Comparison of ENCODE assay signal across 24 cellular contexts in genomic region chr2:10631405-10631804, GRCh38. TPM values are rescaled to one million over a fixed set of nuclear protein-coding genes. Genes with fewer than 3 reads are reported as not detected.
DNase-seq lines count a peak whose midpoint lies in the region; ATAC-seq, FAIRE-seq and TF ChIP-seq lines count a peak whose summit lies in the region.
"Had no signal": no experiment of that assay in that cellular context is flagged by ENCODE, and none has a peak within 500 bp of the region (broad histone marks: within the 10 kb centered on the region; RNA-seq: fewer than 3 reads in every experiment).

No MANE protein-coding gene starts in this region.

- H3K27ac Mint-ChIP-seq in nephron progenitor cell: peak overlapping the region; percentile 21
- H3K27ac Mint-ChIP-seq: CD14-positive monocyte; CD4-positive, alpha-beta memory T cell; CD4-positive, CD25-positive, alpha-beta regulatory T cell had no signal

- POLR2A ChIA-PET in HepG2 (lab: Yijun Ruan, JAX) (no interaction called here), K562 (lab: Yijun Ruan, JAX) (interaction anchor here (0.6 kb wide), 1 partner anchor 41 kb away, joined by 3 read pairs; no protein-coding TSS in a partner anchor)

- H3K9me3 ChIP-seq in HepG2 (ENCODE audit: low read length) (no peaks in the 10 kb centered on the region), right lobe of liver (no peaks in the 10 kb centered on the region), K562 (replicated peaks; ENCODE audit: control insufficient read depth, insufficient read depth, low read depth, low read length) (no peaks in the 10 kb centered on the region)
- H3K9me3 ChIP-seq: BE2C, BLaER1 had no signal

- H4K20me1 ChIP-seq in HepG2 (ENCODE audit: insufficient read depth, low read length) (no peaks in the 10 kb centered on the region), K562 (replicated peaks; ENCODE audit: control insufficient read depth, insufficient read depth, low read length) (0 out of 2 replicates have a peak, but pooled peaks cover 6% of the 10 kb centered on the region)
- H4K20me1 ChIP-seq: BLaER1 had no signal

- TF ChIP-seq EP300 in HepG2 (IDR thresholded peaks at IDR 0.05; ENCODE audit: low read depth in 2 of 2, low read length in 2 of 2): no peak
- no peak for TF ChIP-seq EP300 in HepG2 (CRISPR knock-in tag; IDR thresholded peaks at IDR 0.05; ENCODE audit: borderline replicate concordance)
- no peak for TF ChIP-seq EP300 in Ishikawa (IDR thresholded peaks at IDR 0.05; ENCODE audit: borderline replicate concordance)
- no peak for TF ChIP-seq EP300 in K562 (IDR thresholded peaks at IDR 0.05; ENCODE audit: low read length)

- H3K27ac ChIP-seq in HepG2 (ENCODE audit: extremely low read length, insufficient read depth, low read length) (no peak overlapping the region), right lobe of liver (no peak overlapping the region), K562 (ENCODE audit: extremely low read depth, low read depth, low read length) (no peak overlapping the region)
- H3K27ac ChIP-seq: BLaER1 had no signal

- H3K9ac ChIP-seq in HepG2 (ENCODE audit: insufficient read depth, low read depth, low read length): no peak overlapping the region
- H3K9ac ChIP-seq in K562 (ENCODE audit: insufficient read depth in 1 of 2, low read depth in 2 of 2, low read length in 2 of 2): no peak overlapping the region
- H3K9ac ChIP-seq: BLaER1 had no signal

- TF ChIP-seq CTCF in HepG2 (CRISPR knock-in tag; IDR thresholded peaks at IDR 0.05) (no peak), right lobe of liver (IDR thresholded peaks at IDR 0.05) (no peak), K562 (IDR thresholded peaks at IDR 0.05 in 2 of 3, conservative IDR thresholded peaks at IDR 0.05 in 1 of 3; ENCODE audit: insufficient read depth in 2 of 3, low read depth in 1 of 3, low read length in 3 of 3) (no peak), nephron progenitor cell (IDR thresholded peaks at IDR 0.05) (no peak)

- TF ChIP-seq POLR2A in HepG2 (IDR thresholded peaks at IDR 0.05; ENCODE audit: insufficient read depth in 1 of 2, low read depth in 2 of 2, low read length in 2 of 2) (no peak), right lobe of liver (IDR thresholded peaks at IDR 0.05) (no peak), K562 (conservative IDR thresholded peaks at IDR 0.05) (no peak)

- H3K36me3 Mint-ChIP-seq in nephron progenitor cell (ENCODE audit: low read depth): peaks cover 49% of the 10 kb centered on the region

- H3K4me3 ChIP-seq in HepG2 (replicated peaks in 1 of 3; ENCODE audit: insufficient read depth in 1 of 3, low read depth in 2 of 3, low read length in 3 of 3): no peak overlapping the region
- no peak overlapping the region for H3K4me3 ChIP-seq in right lobe of liver
- H3K4me3 ChIP-seq in K562: no peak overlapping the region
- H3K4me3 ChIP-seq: BLaER1 had no signal

- CTCF ChIA-PET in HepG2 (lab: Yijun Ruan, JAX; ENCODE audit: low intra/inter-chr PET ratio, low total read pairs) (no interaction called here), K562 (lab: Yijun Ruan, JAX; ENCODE audit: low intra/inter-chr PET ratio) (interaction anchor here (0.6 kb wide), 1 partner anchor 1211 kb away, joined by 3 read pairs; no protein-coding TSS in a partner anchor)

- H3K36me3 ChIP-seq in HepG2 (replicated peaks in 1 of 2; ENCODE audit: control insufficient read depth in 1 of 2, insufficient read depth in 2 of 2, low read length in 2 of 2): peaks cover 3 to 19% of the 10 kb centered on the region in 2 experiments
- H3K36me3 ChIP-seq in right lobe of liver: no peaks in the 10 kb centered on the region
- peaks cover 46% of the 10 kb centered on the region for H3K36me3 ChIP-seq in K562 (ENCODE audit: control insufficient read depth, insufficient read depth, low read length)

- H3K27me3 ChIP-seq in HepG2 (ENCODE audit: control insufficient read depth in 1 of 2, insufficient read depth in 2 of 2, low read length in 2 of 2) (no peaks in the 10 kb centered on the region), right lobe of liver (no peaks in the 10 kb centered on the region), K562 (ENCODE audit: control insufficient read depth in 2 of 2, insufficient read depth in 2 of 2, low read length in 2 of 2) (no peaks in the 10 kb centered on the region)
- H3K27me3 ChIP-seq: BE2C, BLaER1 had no signal

- peaks cover 2% of the 10 kb centered on the region for H3K27me3 Mint-ChIP-seq in nephron progenitor cell (ENCODE audit: low read depth, poor library complexity)
- H3K27me3 Mint-ChIP-seq: CD4-positive, alpha-beta memory T cell; CD4-positive, CD25-positive, alpha-beta regulatory T cell; CD8-positive, alpha-beta memory T cell had no signal

- ATAC-seq in HepG2: no peak
- ATAC-seq in right lobe of liver: no peak
- ATAC-seq in K562: no peak
- no peak for ATAC-seq in GM18520 (IDR thresholded peaks at IDR 0.05; ENCODE audit: unreplicated experiment)

- H3K9me3 Mint-ChIP-seq in nephron progenitor cell: no peaks in the 10 kb centered on the region
- H3K9me3 Mint-ChIP-seq: CD14-positive monocyte; CD4-positive, alpha-beta memory T cell; CD4-positive, CD25-positive, alpha-beta regulatory T cell; CD8-positive, alpha-beta memory T cell had no signal

- H3K4me1 Mint-ChIP-seq in nephron progenitor cell: peaks cover 5% of the 10 kb centered on the region
- H3K4me1 Mint-ChIP-seq: CD14-positive monocyte had no signal

- TF ChIP-seq RAD21 in HepG2 (CRISPR knock-in tag; IDR thresholded peaks at IDR 0.05) (no peak), Ishikawa (IDR thresholded peaks at IDR 0.05; ENCODE audit: low read depth) (no peak), K562 (CRISPR knock-in tag; conservative IDR thresholded peaks at IDR 0.05 in 1 of 2, IDR thresholded peaks at IDR 0.05 in 1 of 2) (no peak)

- H3K4me2 ChIP-seq in HepG2 (ENCODE audit: low read depth, low read length) (no peak overlapping the region), K562 (ENCODE audit: insufficient read depth, low read length) (no peak overlapping the region)
- H3K4me2 ChIP-seq: BLaER1 had no signal

- WGBS in HepG2 (ENCODE audit: low lambda C conversion rate): 93% methylated on average over 4 of the region's 4 CpGs
- WGBS in right lobe of liver (ENCODE audit: insufficient coverage, low coverage, low lambda C conversion rate, missing lambda C conversion rate): 82% methylated on average over 4 of the region's 4 CpGs
- WGBS in K562 (ENCODE audit: insufficient coverage, low coverage, missing lambda C conversion rate): 97% methylated on average over 2 of the region's 4 CpGs

- H2AFZ ChIP-seq in HepG2 (ENCODE audit: low read length): no peak overlapping the region
- no peak overlapping the region for H2AFZ ChIP-seq in K562 (ENCODE audit: low read depth, low read length)

- FAIRE-seq in HepG2 (lab: Jason Lieb, UNC) (no peak), K562 (lab: Jason Lieb, UNC) (no peak)
- FAIRE-seq: A204.1, D721Med, G401.6, GM12891 had no signal

- H3K4me3 Mint-ChIP-seq in nephron progenitor cell: no peak overlapping the region
- H3K4me3 Mint-ChIP-seq: CD14-positive monocyte; CD4-positive, alpha-beta memory T cell; CD4-positive, CD25-positive, alpha-beta regulatory T cell; CD8-positive, alpha-beta memory T cell had no signal

- no peaks in the 10 kb centered on the region for H3K9me1 ChIP-seq in K562 (ENCODE audit: control insufficient read depth, insufficient read depth, low read length)

- H3K4me1 ChIP-seq in HepG2 (ENCODE audit: insufficient read depth, low read length) (peaks cover 42% of the 10 kb centered on the region), right lobe of liver (no peaks in the 10 kb centered on the region), K562 (replicated peaks in 1 of 2; ENCODE audit: control insufficient read depth in 2 of 2, insufficient read depth in 2 of 2, low read length in 2 of 2) (peaks cover 7 to 19% of the 10 kb centered on the region in 2 experiments; a peak in 3 of 5 replicates)
- H3K4me1 ChIP-seq: BE2C had no signal

- no TSS peak for BruUV-seq in HepG2 (replicated peaks; lab: Mats Ljungman, UMichigan)
- BruUV-seq in K562 (replicated peaks; lab: Mats Ljungman, UMichigan): no TSS peak

- intact Hi-C loops in HepG2 (cut with micrococcal nuclease; ENCODE audit: unreplicated experiment): no loop called here
- intact Hi-C loops in right lobe of liver (cut with DNase I): no loop called here
- intact Hi-C loops in K562 (cut with micrococcal nuclease): no loop called here

- DNase-seq in HepG2 (ENCODE audit: low spot score): no peak
- DNase-seq in right lobe of liver: no peak
- no peak for DNase-seq in K562 (ENCODE audit: extremely low read depth in 1 of 4, low spot score in 3 of 4)
- DNase-seq in nephron progenitor cell: no peak
- no peak for DNase-seq in D341Med (ENCODE audit: low spot score)
- DNase-seq in activated CD4-positive, alpha-beta T cell treated with anti-CD3 and anti-CD28 coated beads for 48 hours: no peak
- DNase-seq: 8988T; ACHN; BE2C; C1 segment of cervical spinal cord; CD4-positive, alpha-beta memory T cell; CD4-positive, CD25-positive, alpha-beta regulatory T cell; CD8-positive, alpha-beta memory T cell; COR-L47; DMS79 treated with DMSO at 0.1 percent for 48 hours; GF-D8 had no signal

- no peaks in the 10 kb centered on the region for H3K79me2 ChIP-seq in HepG2 (ENCODE audit: insufficient read depth, low read length)
- no peaks in the 10 kb centered on the region; the same call in 2 of the 3 replicates for H3K79me2 ChIP-seq in K562 (ENCODE audit: control insufficient read depth, insufficient read depth, low read length)

- in situ Hi-C loops in HepG2 (cut with HindIII; ENCODE audit: extremely low pct_ligation_motif_present, low pct_unique_long_range_greater_than_20kb) (no loop called here), K562 (cut with MboI) (no loop called here)

RNA-seq across cellular contexts. Expression of gene NOL10, which starts 58.4 kb away (rescaled TPM):
- 63.0 and 93.7 TPM in 2 replicates for total RNA-seq in HepG2 (2016; rRNA removed; fragmentation: Illumina TruSeq; extraction: Trizol)
- 30.6 and 36.8 TPM in 2 replicates for total RNA-seq in HepG2 (2016; cell fraction: cytosol; rRNA removed; fragmentation: Illumina TruSeq; extraction: Trizol; ENCODE audit: low read depth)
- 58.7 and 94.5 TPM in 2 replicates for total RNA-seq in HepG2 (2016; cell fraction: insoluble cytoplasmic fraction; rRNA removed; fragmentation: Illumina TruSeq; extraction: Trizol)
- 26.0 and 30.7 TPM in 2 replicates for total RNA-seq in HepG2 (2016; cell fraction: membrane; rRNA removed; fragmentation: Illumina TruSeq; extraction: Trizol)
- total RNA-seq in HepG2 (2016; cell fraction: nucleus; rRNA removed; fragmentation: Illumina TruSeq; extraction: Trizol): 48.0 TPM in 2 replicates
- polyA plus RNA-seq in HepG2 (2011; rRNA removed): 20.1 and 23.0 TPM in 2 replicates
- polyA plus RNA-seq in HepG2 (2011; cell fraction: cytosol; rRNA removed): 9.8 and 14.8 TPM in 2 replicates
- 13.3 and 15.1 TPM in 2 replicates for polyA plus RNA-seq in HepG2 (2011; cell fraction: nucleus; rRNA removed)
- 20.6 and 28.7 TPM in 2 replicates for polyA plus RNA-seq in HepG2 (2012)
- 7.3 and 8.1 TPM in 2 replicates for polyA plus RNA-seq in HepG2 (2016; cell fraction: cytosol; fragmentation: Illumina TruSeq; extraction: Trizol; ENCODE audit: low read depth)
- polyA plus RNA-seq in HepG2 (2016; cell fraction: insoluble cytoplasmic fraction; fragmentation: Illumina TruSeq; extraction: Trizol; ENCODE audit: low read depth): 76.1 and 78.2 TPM in 2 replicates
- polyA plus RNA-seq in HepG2 (2016; cell fraction: membrane; fragmentation: Illumina TruSeq; extraction: Trizol; ENCODE audit: low read depth): 13.2 and 13.8 TPM in 2 replicates
- polyA plus RNA-seq in HepG2 (2016; cell fraction: nucleus; fragmentation: Illumina TruSeq; extraction: Trizol; ENCODE audit: insufficient read depth, low read depth): 41.1 and 41.6 TPM in 2 replicates
- 20.5 and 33.9 TPM in 2 replicates for polyA minus RNA-seq in HepG2 (2011; rRNA and poly(A)+ RNA removed; ENCODE audit: low replicate concordance)
- polyA minus RNA-seq in HepG2 (2011; cell fraction: cytosol; rRNA and poly(A)+ RNA removed): 24.4 and 25.4 TPM in 2 replicates
- polyA minus RNA-seq in HepG2 (2011; cell fraction: nucleus; rRNA and poly(A)+ RNA removed): 53.0 and 56.7 TPM in 2 replicates
- 10 to 100 TPM in 5 of 6 experiments, 1 to 10 TPM in 1; 7.9 to 16.7 (median 11.5) TPM for total RNA-seq in right lobe of liver
- total RNA-seq in K562 (2011; cell fraction: chromatin; rRNA removed; ENCODE audit: low replicate concordance): 64.7 and 95.6 TPM in 2 replicates
- 28.3 and 33.4 TPM in 2 replicates for total RNA-seq in K562 (2011; cell fraction: nucleolus; rRNA removed)
- 40.4 and 48.9 TPM in 2 replicates for total RNA-seq in K562 (2011; cell fraction: nucleoplasm; rRNA removed)
- 44.0 and 46.7 TPM in 2 replicates for total RNA-seq in K562 (2014; rRNA removed)
- 63.9 and 68.0 TPM in 2 replicates for total RNA-seq in K562 (2014; rRNA removed; fragmentation: Illumina TruSeq; extraction: Trizol)
- total RNA-seq in K562 (2015; rRNA removed; fragmentation: Illumina TruSeq; extraction: Trizol): 55.6 and 60.0 TPM in 2 replicates
- total RNA-seq in K562 (2021): 44.2 and 47.8 TPM in 2 replicates
- 39.2 and 51.0 TPM in 2 replicates for polyA plus RNA-seq in K562 (2011; rRNA removed)
- polyA plus RNA-seq in K562 (2011; cell fraction: cytosol; rRNA removed): 12.6 and 22.4 TPM in 2 replicates
- polyA plus RNA-seq in K562 (2011; cell fraction: nucleus; rRNA removed): 21.2 and 24.0 TPM in 2 replicates
- polyA plus RNA-seq in K562 (2012): 17.8 and 33.3 TPM in 2 replicates
- polyA plus RNA-seq in K562 (2014; fragmentation: Illumina TruSeq; extraction: Trizol): 53.0 and 59.4 TPM in 2 replicates
- 10 to 100 TPM; 32.9 to 45.5 TPM for polyA plus RNA-seq in K562 (2014; fragmentation: Nextera tagmentation; extraction: Ambion mirVana)
- 35.4 and 42.2 TPM in 2 replicates for polyA plus RNA-seq in K562 (2014; rRNA removed)
- polyA minus RNA-seq in K562 (2011; rRNA and poly(A)+ RNA removed): 77.9 and 78.4 TPM in 2 replicates
- polyA minus RNA-seq in K562 (2011; cell fraction: cytosol; rRNA and poly(A)+ RNA removed): 27.9 and 33.6 TPM in 2 replicates
- polyA minus RNA-seq in K562 (2011; cell fraction: nucleus; rRNA and poly(A)+ RNA removed): 20.2 and 37.8 TPM in 2 replicates

Comparison
In these comparisons a context has a peak if more than half of its experiments do, and no peak if none do; other contexts are left out.
1. Of the 241 proteins assayed by ChIP-seq in both HepG2 and K562: peak only in HepG2: none; only in K562: none; in both: CEBPB and CEBPG; in neither: 238; mixed calls (peak in some experiments, not most) for 1.